10 cellular contexts compared by ENCODE assay signal in genomic region chr9:134778156-134778555, GRCh38.
"Had no signal": no experiment of that assay in that cellular context is flagged by ENCODE, and none has a peak within 500 bp of the region (broad histone marks: within the 10 kb centered on the region; RNA-seq: fewer than 3 reads in every experiment).

No MANE protein-coding gene starts in this region.

- H3K27ac ChIP-seq: gastrocnemius medialis, left lung, psoas muscle, right lobe of liver, upper lobe of right lung had no signal

- H3K4me3 ChIP-seq: gastrocnemius medialis, left lung, psoas muscle, right lobe of liver, upper lobe of right lung had no signal

- H3K36me3 ChIP-seq: gastrocnemius medialis, right lobe of liver, upper lobe of right lung had no signal

- H3K4me1 ChIP-seq: gastrocnemius medialis, psoas muscle, right lobe of liver had no signal

- H3K27me3 ChIP-seq: right lobe of liver, upper lobe of right lung had no signal

- DNase-seq: activated B cell treated with CpG ODN at 0.5 μM for 24 hours; activated CD4-positive, alpha-beta T cell treated with anti-CD3 and anti-CD28 coated beads, Interleukin-2, amount 10 ng/mL, durations not matched to agents 24 days and 14 days; activated CD8-positive, alpha-beta memory T cell treated with anti-CD3 and anti-CD28 coated beads for 24 hours; stimulated activated CD4-positive, alpha-beta T cell treated with anti-CD3 and anti-CD28 coated beads, Interleukin-2, amount 100 ng/mL, for 24 hours; stimulated activated naive CD4-positive, alpha-beta T cell had no signal

- H3K9me3 ChIP-seq: gastrocnemius medialis, left lung, psoas muscle, right lobe of liver, upper lobe of right lung had no signal
